In the genomic region with DNA sequence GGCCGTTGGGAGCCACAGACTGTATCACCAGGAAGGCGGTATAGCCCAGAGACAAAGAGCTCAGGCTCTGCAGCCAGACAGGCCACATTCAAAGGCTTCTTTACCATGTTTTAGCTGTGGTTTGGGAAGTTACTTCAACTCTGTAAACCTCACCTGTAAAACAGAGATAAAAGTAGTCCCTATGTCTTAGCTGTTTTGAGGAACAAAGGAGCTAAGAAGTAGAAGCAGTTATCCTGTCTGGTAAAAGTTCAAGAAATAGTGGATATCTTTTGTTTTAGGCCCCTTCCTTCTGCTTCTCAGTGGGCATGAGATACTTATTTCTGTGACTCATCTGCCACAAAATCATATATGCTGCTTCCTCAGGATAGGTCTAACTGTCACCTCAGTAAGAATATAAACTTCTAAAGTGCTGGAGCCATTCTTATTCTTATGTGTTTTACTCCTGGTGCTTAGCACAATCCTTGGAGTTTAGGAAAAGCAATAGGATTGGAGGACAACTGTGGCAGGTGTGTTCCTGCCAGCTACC, we compare ENCODE assay signal across 24 cellular contexts. TPM values are rescaled to one million over a fixed set of nuclear protein-coding genes. Genes with fewer than 3 reads are reported as not detected.
DNase-seq lines count a peak whose midpoint lies in the region; ATAC-seq and TF ChIP-seq lines count a peak whose summit lies in the region.
"Had no signal": no experiment of that assay in that cellular context is flagged by ENCODE, and none has a peak within 500 bp of the region (broad histone marks: within the 10 kb centered on the region; RNA-seq: fewer than 3 reads in every experiment).

No MANE protein-coding gene starts in this region.

- H3K9me3 Mint-ChIP-seq in stimulated activated naive CD8-positive, alpha-beta T cell treated with anti-CD3 and anti-CD28 coated beads, Interleukin-15, amount 100 ng/mL, for 72 hours: no peaks in the 10 kb centered on the region
- H3K9me3 Mint-ChIP-seq in endothelial cell (ENCODE audit: unreplicated experiment): no peaks in the 10 kb centered on the region
- H3K9me3 Mint-ChIP-seq: activated naive CD4-positive, alpha-beta T cell treated with anti-CD3 and anti-CD28 coated beads, Interleukin-2, amount 50 U/mL, for 24 hours; stimulated activated effector memory CD8-positive, alpha-beta T cell treated with anti-CD3 and anti-CD28 coated beads, Interleukin-12 subunit alpha, Interleukin-12 subunit beta, amount 100 ng/mL, for 72 hours had no signal

- no peak for TF ChIP-seq CTCF in endothelial cell (IDR thresholded peaks at IDR 0.05; ENCODE audit: unreplicated experiment)

- peak overlapping the region in 1 of 2 donors; percentile 38 for H3K27ac Mint-ChIP-seq in stimulated activated naive CD8-positive, alpha-beta T cell treated with anti-CD3 and anti-CD28 coated beads, Interleukin-15, amount 100 ng/mL, for 72 hours
- peak overlapping the region; percentile 74 for H3K27ac Mint-ChIP-seq in endothelial cell (ENCODE audit: unreplicated experiment)
- H3K27ac Mint-ChIP-seq: activated naive CD4-positive, alpha-beta T cell treated with anti-CD3 and anti-CD28 coated beads, Interleukin-2, amount 50 U/mL, for 24 hours; naive B cell; stimulated activated effector memory CD8-positive, alpha-beta T cell treated with anti-CD3 and anti-CD28 coated beads, Interleukin-12 subunit alpha, Interleukin-12 subunit beta, amount 100 ng/mL, for 72 hours had no signal

- H3K4me3 Mint-ChIP-seq in stimulated activated naive CD8-positive, alpha-beta T cell treated with anti-CD3 and anti-CD28 coated beads, Interleukin-15, amount 100 ng/mL, for 72 hours: no peak overlapping the region
- peak overlapping the region; percentile 5 for H3K4me3 Mint-ChIP-seq in endothelial cell (ENCODE audit: unreplicated experiment)
- H3K4me3 Mint-ChIP-seq: activated naive CD4-positive, alpha-beta T cell treated with anti-CD3 and anti-CD28 coated beads, Interleukin-2, amount 50 U/mL, for 24 hours; naive B cell; stimulated activated effector memory CD8-positive, alpha-beta T cell treated with anti-CD3 and anti-CD28 coated beads, Interleukin-12 subunit alpha, Interleukin-12 subunit beta, amount 100 ng/mL, for 72 hours had no signal

- peaks cover 32% of the 10 kb centered on the region for H3K4me1 Mint-ChIP-seq in stimulated activated naive CD8-positive, alpha-beta T cell treated with anti-CD3 and anti-CD28 coated beads, Interleukin-15, amount 100 ng/mL, for 72 hours
- H3K4me1 Mint-ChIP-seq in endothelial cell (ENCODE audit: unreplicated experiment): peaks cover 65% of the 10 kb centered on the region
- H3K4me1 Mint-ChIP-seq: activated naive CD4-positive, alpha-beta T cell treated with anti-CD3 and anti-CD28 coated beads, Interleukin-2, amount 50 U/mL, for 24 hours; stimulated activated effector memory CD8-positive, alpha-beta T cell treated with anti-CD3 and anti-CD28 coated beads, Interleukin-12 subunit alpha, Interleukin-12 subunit beta, amount 100 ng/mL, for 72 hours had no signal

- no peak for TF ChIP-seq POLR2A in erythroblast (IDR thresholded peaks at IDR 0.05; ENCODE audit: low read length)

- DNase-seq in stimulated activated naive CD8-positive, alpha-beta T cell treated with anti-CD3 and anti-CD28 coated beads, Interleukin-15, Interleukin-2, amounts not matched to agents 100 U/mL and 50 U/mL, for 24 hours: no peak
- DNase-seq in stimulated activated naive CD8-positive, alpha-beta T cell treated with anti-CD3 and anti-CD28 coated beads, Interleukin-15, amount 100 ng/mL, for 72 hours: no peak
- peak; percentile 75 for DNase-seq in OCI-M1 (lab: John Stamatoyannopoulos, UW)
- DNase-seq in endothelial cell (ENCODE audit: low spot score): no peak
- no peak for DNase-seq in erythroblast (lab: John Stamatoyannopoulos, UW)
- DNase-seq: activated CD4-positive, alpha-beta T cell treated with anti-CD3 and anti-CD28 coated beads, Interleukin-2, amount 50 U/mL, for 1 hour; activated CD8-positive, alpha-beta memory T cell treated with anti-CD3 and anti-CD28 coated beads, Interleukin-2, amount 50 U/mL, for 4 hours; anterior cingulate cortex; Calu3; central memory CD4-positive, alpha-beta T cell; dermis blood vessel endothelial cell; HCEC 1CT; naive B cell; NCI-H1417; NCI-H2081 treated with DMSO at 0.1 percent for 48 hours; SHP77; small intestine had no signal

- peaks cover 13% of the 10 kb centered on the region for H3K36me3 Mint-ChIP-seq in endothelial cell (ENCODE audit: low read depth, unreplicated experiment)
- H3K36me3 Mint-ChIP-seq: activated naive CD4-positive, alpha-beta T cell treated with anti-CD3 and anti-CD28 coated beads, Interleukin-2, amount 50 U/mL, for 24 hours; naive B cell; stimulated activated effector memory CD8-positive, alpha-beta T cell treated with anti-CD3 and anti-CD28 coated beads, Interleukin-12 subunit alpha, Interleukin-12 subunit beta, amount 100 ng/mL, for 72 hours had no signal

- peaks cover 26% of the 10 kb centered on the region for H3K27me3 Mint-ChIP-seq in stimulated activated naive CD8-positive, alpha-beta T cell treated with anti-CD3 and anti-CD28 coated beads, Interleukin-15, amount 100 ng/mL, for 72 hours
- peaks cover 1% of the 10 kb centered on the region for H3K27me3 Mint-ChIP-seq in endothelial cell (ENCODE audit: unreplicated experiment)

- peak; percentile 50 for ATAC-seq in stimulated activated naive CD8-positive, alpha-beta T cell treated with anti-CD3 and anti-CD28 coated beads, Interleukin-15, Interleukin-2, amounts not matched to agents 100 U/mL and 50 U/mL, for 24 hours
- ATAC-seq in stimulated activated naive CD8-positive, alpha-beta T cell treated with anti-CD3 and anti-CD28 coated beads, Interleukin-15, amount 100 ng/mL, for 72 hours: no peak
- ATAC-seq in GM21447 (IDR thresholded peaks at IDR 0.05; ENCODE audit: unreplicated experiment) (no peak), GM19324 (IDR thresholded peaks at IDR 0.05; ENCODE audit: low FRiP score, unreplicated experiment) (no peak)
- ATAC-seq: PC-3 had no signal

RNA-seq across cellular contexts. Expression of a gene that starts 6.5 kb away (rescaled TPM):
- total RNA-seq in endothelial cell (ENCODE audit: unreplicated experiment): 277 TPM
- total RNA-seq: NCI-H460; PC-3; T-helper 1 cell treated with Interleukin-12 subunit alpha and Interleukin-12 subunit beta and Interleukin-4 antibody, amounts not matched to agents 30 ng/mL and 1 ng/mL, for 36 hours had no signal
